ENCODE assay signal across 14 cellular contexts in genomic region chr11:86440305-86440716, GRCh38.
A peak's percentile ranks its signal among the peaks of the same experiment; 100 is the strongest.
DNase-seq lines count a peak whose midpoint lies in the region; ATAC-seq and TF ChIP-seq lines count a peak whose summit lies in the region.
"Had no signal": no experiment of that assay in that cellular context is flagged by ENCODE, and none has a peak within 500 bp of the region (broad histone marks: within the 10 kb centered on the region; RNA-seq: fewer than 3 reads in every experiment).

No MANE protein-coding gene starts in this region.

- H3K4me1 ChIP-seq in ascending aorta (peaks cover 0 to 5% of the 10 kb centered on the region in 2 donors), right atrium auricular region (peaks cover 0 to 4% of the 10 kb centered on the region in 2 donors), gastrocnemius medialis (no peaks in the 10 kb centered on the region), stomach (no peaks in the 10 kb centered on the region)

- DNase-seq in AG09319 (ENCODE audit: extremely low read depth, low read depth) (peak; percentile 44), ascending aorta (ENCODE audit: low spot score in 2 of 2) (peak in 1 of 2 donors; percentile 82), right atrium auricular region (ENCODE audit: low spot score) (peak; percentile 77), gastrocnemius medialis (peak; percentile 24 to 62), NOMO-1 treated with DMSO at 0.1 percent for 48 hours (lab: John Stamatoyannopoulos, UW; ENCODE audit: unreplicated experiment) (no peak), stomach (no peak)
- DNase-seq in effector CD8-positive, alpha-beta T cell (lab: John Stamatoyannopoulos, UW), result no peak
- DNase-seq: activated CD4-positive, alpha-beta T cell treated with anti-CD3 and anti-CD28 coated beads, Interleukin-2, amount 10 ng/mL, durations not matched to agents 7 days and 5 days; activated naive CD8-positive, alpha-beta T cell treated with anti-CD3 and anti-CD28 coated beads, Interleukin-2, amount 10 ng/mL, durations not matched to agents 7 days and 5 days; NCI-H1436; NCI-H774; substantia nigra had no signal

- H3K27ac ChIP-seq in ascending aorta (peak overlapping the region; percentile 37 to 56), right atrium auricular region (peak overlapping the region; percentile 50 to 61), gastrocnemius medialis (peak overlapping the region in 2 of 4 donors; percentile 44 to 51), stomach (no peak overlapping the region)

- peak; percentile 81 to 84 for ATAC-seq in gastrocnemius medialis
- ATAC-seq in HG02970 (IDR thresholded peaks at IDR 0.05; ENCODE audit: low FRiP score, unreplicated experiment), result no peak
- ATAC-seq: SK-N-SH treated with all-trans-retinoic acid at 6 μM for 48 hours had no signal

- intact Hi-C loops in ascending aorta (cut with DNase I), result no loop called here
- intact Hi-C loops in gastrocnemius medialis (cut with DNase I; ENCODE audit: low total_unique reads), result no loop called here
- intact Hi-C loops in stomach (cut with DNase I; ENCODE audit: low total_unique reads), result no loop called here

- no peaks in the 10 kb centered on the region for H3K9me3 ChIP-seq in ascending aorta
- H3K9me3 ChIP-seq in right atrium auricular region, result no peaks in the 10 kb centered on the region
- H3K9me3 ChIP-seq in gastrocnemius medialis, result no peaks in the 10 kb centered on the region
- no peaks in the 10 kb centered on the region for H3K9me3 ChIP-seq in stomach

- TF ChIP-seq POLR2A in gastrocnemius medialis (IDR thresholded peaks at IDR 0.05) (no peak), stomach (IDR thresholded peaks at IDR 0.05) (no peak)

- H3K27me3 ChIP-seq in ascending aorta (no peaks in the 10 kb centered on the region), right atrium auricular region (no peaks in the 10 kb centered on the region), gastrocnemius medialis (no peaks in the 10 kb centered on the region), stomach (no peaks in the 10 kb centered on the region)

- no peak overlapping the region for H3K4me3 ChIP-seq in ascending aorta
- no peak overlapping the region for H3K4me3 ChIP-seq in right atrium auricular region
- no peak overlapping the region for H3K4me3 ChIP-seq in gastrocnemius medialis
- no peak overlapping the region for H3K4me3 ChIP-seq in stomach

- TF ChIP-seq EP300 in stomach (IDR thresholded peaks at IDR 0.05), result no peak

- in situ Hi-C loops in gastrocnemius medialis (cut with MboI; ENCODE audit: low sequenced_read_pairs in 4 of 4), result no loop called here

- peaks cover 8 to 13% of the 10 kb centered on the region in 2 donors for H3K36me3 ChIP-seq in ascending aorta
- no peaks in the 10 kb centered on the region for H3K36me3 ChIP-seq in right atrium auricular region
- peaks cover 0 to 27% of the 10 kb centered on the region in 2 donors for H3K36me3 ChIP-seq in gastrocnemius medialis
- peaks cover 4 to 49% (median 37%) of the 10 kb centered on the region in 4 donors for H3K36me3 ChIP-seq in stomach

- WGBS in stomach, 5 donors, result 78 to 95% (median 82%) methylated on average over 3 of the region's 3 CpGs

- TF ChIP-seq CTCF in AG09319 (IDR thresholded peaks at IDR 0.05; ENCODE audit: low read depth, low read length), result no peak
- TF ChIP-seq CTCF in ascending aorta (IDR thresholded peaks at IDR 0.05), result no peak
- TF ChIP-seq CTCF in right atrium auricular region (IDR thresholded peaks at IDR 0.05), result no peak
- no peak for TF ChIP-seq CTCF in gastrocnemius medialis (IDR thresholded peaks at IDR 0.05 in 4 of 5, conservative IDR thresholded peaks at IDR 0.05 in 1 of 5)
- TF ChIP-seq CTCF in stomach (IDR thresholded peaks at IDR 0.05), result no peak

Comparison
In these comparisons a context has a peak if more than half of its experiments do, and no peak if none do; other contexts are left out.
1. DNase-seq: peak in AG09319 (single experiment), right atrium auricular region (single experiment) and gastrocnemius medialis (2 of 2); none in effector CD8-positive, alpha-beta T cell (single experiment), NOMO-1 treated with DMSO at 0.1 percent for 48 hours (single experiment) and stomach (single experiment).
2. H3K27ac ChIP-seq: peak in ascending aorta (2 of 2) and right atrium auricular region (2 of 2); none in stomach (0 of 5).